In the genomic region with DNA sequence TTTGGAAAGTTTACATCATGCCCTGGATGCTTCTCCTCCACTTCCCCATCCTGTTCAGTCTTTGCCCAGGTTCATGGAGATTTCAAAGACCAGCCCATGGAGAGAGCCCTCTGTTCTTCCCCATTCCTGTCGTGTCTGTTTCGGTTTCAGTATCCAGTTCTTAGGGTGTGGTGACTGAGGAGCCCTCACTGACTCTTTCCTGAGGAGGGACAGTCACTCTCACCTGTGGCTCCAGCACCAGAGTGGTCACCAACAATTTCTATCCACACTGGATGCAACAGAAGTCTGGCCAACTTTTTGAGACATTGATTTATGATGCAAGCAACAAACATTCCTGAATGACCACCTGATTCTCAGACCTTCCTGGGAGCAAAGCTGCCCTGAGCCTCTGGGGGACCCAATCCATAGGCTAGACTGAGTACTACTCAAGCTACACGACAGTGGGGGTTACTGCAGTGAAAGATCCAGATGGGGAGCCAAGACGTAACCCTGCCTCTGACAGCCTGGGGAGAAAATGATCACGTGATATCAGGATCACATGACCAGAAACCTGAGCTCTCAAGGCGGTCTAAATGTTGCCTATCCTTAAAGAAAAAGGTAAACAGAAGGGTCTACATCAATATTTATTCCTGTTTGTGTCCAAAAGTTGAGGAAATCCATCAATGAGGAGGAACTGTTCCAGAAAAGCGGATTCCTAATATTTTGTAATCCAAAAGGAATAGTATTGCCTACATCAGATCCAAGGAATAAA, we compare ENCODE assay signal across 8 cellular contexts.
DNase-seq lines count a peak whose midpoint lies in the region; ATAC-seq, FAIRE-seq and TF ChIP-seq lines count a peak whose summit lies in the region.

No MANE protein-coding gene starts in this region.

- H3K4me3 ChIP-seq in fibroblast of villous mesenchyme (ENCODE audit: low read depth, low read length): peak overlapping the region; percentile 27
- peak overlapping the region in 1 of 4 donors; percentile 21 for H3K4me3 ChIP-seq in transverse colon

- intact Hi-C loops in transverse colon (cut with DNase I; ENCODE audit: low total_unique reads): no loop called here

- H3K36me3 ChIP-seq in transverse colon: no peaks in the 10 kb centered on the region

- peak overlapping the region in 1 of 4 donors; percentile 63 for H3K27ac ChIP-seq in transverse colon

- FAIRE-seq in HTR-8/SVneo (lab: Jason Lieb, UNC): no peak

- H3K9me3 ChIP-seq in transverse colon: no peaks in the 10 kb centered on the region

- H3K27me3 ChIP-seq in transverse colon: no peaks in the 10 kb centered on the region

- TF ChIP-seq CTCF in fibroblast of villous mesenchyme (IDR thresholded peaks at IDR 0.05; ENCODE audit: insufficient read depth, low read depth, low read length): no peak
- no peak for TF ChIP-seq CTCF in transverse colon (IDR thresholded peaks at IDR 0.05)

- no peak for ATAC-seq in GM21526 (IDR thresholded peaks at IDR 0.05; ENCODE audit: low FRiP score, unreplicated experiment)

- DNase-seq in CMK (ENCODE audit: low read depth) (peak; percentile 5), GM19240 (ENCODE audit: insufficient read length, low spot score) (peak; percentile 12), HTR-8/SVneo (ENCODE audit: insufficient read length, low spot score) (peak; percentile 3), fibroblast of villous mesenchyme (ENCODE audit: low read depth) (peak; percentile 39), transverse colon (peak; percentile 26), foreskin melanocyte (no peak)

- 6 to 16% methylated on average over 2 to 7 of the region's 7 CpGs for WGBS in transverse colon (ENCODE audit: low coverage in 1 of 2), 2 donors

- TF ChIP-seq POLR2A in Raji (IDR thresholded peaks at IDR 0.05; ENCODE audit: insufficient read depth, low read depth, low read length): peak; percentile 53; the same call in 1 of the 2 replicates
- TF ChIP-seq POLR2A in transverse colon (IDR thresholded peaks at IDR 0.05): no peak

- no peaks in the 10 kb centered on the region for H3K4me1 ChIP-seq in transverse colon

- TF ChIP-seq EP300 in transverse colon (IDR thresholded peaks at IDR 0.05; ENCODE audit: low read depth): no peak

- in situ Hi-C loops in transverse colon (cut with MboI; ENCODE audit: low pct_ligation_motif_present in 1 of 4, low pct_unique_long_range_greater_than_20kb in 1 of 4, low sequenced_read_pairs in 3 of 4): no loop called here
